ENCODE assay signal across 1 cellular context in genomic region chr19:18280247-18281081, GRCh38.
A peak's percentile ranks its signal among the peaks of the same experiment; 100 is the strongest.
TF ChIP-seq lines count a peak whose summit lies in the region.

No MANE protein-coding gene starts in this region.

TF ChIP-seq in HepG2, 621 proteins besides CTCF, POLR2A, EP300 and RAD21 (continued from another document and continues in another):
- TF ChIP-seq ZBTB40 (IDR thresholded peaks at IDR 0.05) (no peak), ZBTB40 (CRISPR knock-in tag; IDR thresholded peaks at IDR 0.05) (no peak), ZNF740 (CRISPR knock-in tag; IDR thresholded peaks at IDR 0.05) (peak; percentile 66; the same call in 1 of the 2 replicates), CHCHD3 (CRISPR knock-in tag; IDR thresholded peaks at IDR 0.05) (no peak), ZNF598 (CRISPR knock-in tag; IDR thresholded peaks at IDR 0.05; ENCODE audit: borderline replicate concordance) (no peak), ZNF12 (CRISPR knock-in tag; IDR thresholded peaks at IDR 0.05) (no peak), ZNF253 (CRISPR knock-in tag; IDR thresholded peaks at IDR 0.05; ENCODE audit: borderline replicate concordance) (no peak), RERE (CRISPR knock-in tag; IDR thresholded peaks at IDR 0.05; ENCODE audit: low read depth) (no peak), USF2 (IDR thresholded peaks at IDR 0.05; ENCODE audit: low read depth, low read length) (no peak), USF2 (CRISPR knock-in tag; IDR thresholded peaks at IDR 0.05; ENCODE audit: borderline replicate concordance) (no peak), BORCS8-MEF2B (CRISPR knock-in tag; IDR thresholded peaks at IDR 0.05) (peak; percentile 66; the same call in 1 of the 2 replicates), ZNF746 (CRISPR knock-in tag; IDR thresholded peaks at IDR 0.05) (no peak), GABPB1 (CRISPR knock-in tag; IDR thresholded peaks at IDR 0.05) (peak; percentile 57; the same call in 1 of the 2 replicates), ETV5 (CRISPR knock-in tag; IDR thresholded peaks at IDR 0.05; ENCODE audit: borderline replicate concordance) (peak; percentile 38), MEIS2 (CRISPR knock-in tag; IDR thresholded peaks at IDR 0.05) (peak; percentile 27; the same call in 1 of the 2 replicates), MTF2 (CRISPR knock-in tag; IDR thresholded peaks at IDR 0.05; ENCODE audit: borderline replicate concordance) (no peak), MIXL1 (CRISPR knock-in tag; IDR thresholded peaks at IDR 0.05) (0 out of 2 replicates have a peak, but pooled peaks have one; percentile 22), CHD4 (IDR thresholded peaks at IDR 0.05; ENCODE audit: borderline replicate concordance, low read length) (no peak), TFDP1 (CRISPR knock-in tag; IDR thresholded peaks at IDR 0.05; ENCODE audit: borderline replicate concordance) (peak; percentile 42; the same call in 1 of the 2 replicates), ZNF430 (CRISPR knock-in tag; IDR thresholded peaks at IDR 0.05) (peak; percentile 56; the same call in 1 of the 2 replicates), STAT5B (CRISPR knock-in tag; IDR thresholded peaks at IDR 0.05) (no peak), SMARCC2 (IDR thresholded peaks at IDR 0.05) (no peak), ZNF329 (CRISPR knock-in tag; IDR thresholded peaks at IDR 0.05; ENCODE audit: low read depth) (no peak; the same call in 1 of the 2 replicates), ATF1 (CRISPR knock-in tag; IDR thresholded peaks at IDR 0.05) (no peak), KLF11 (CRISPR knock-in tag; IDR thresholded peaks at IDR 0.05) (peak; percentile 54; the same call in 1 of the 2 replicates), NFATC3 (CRISPR knock-in tag; IDR thresholded peaks at IDR 0.05) (no peak), ZNF331 (CRISPR knock-in tag; IDR thresholded peaks at IDR 0.05) (0 out of 2 replicates have a peak, but pooled peaks have one; percentile 8), ZGPAT (CRISPR knock-in tag; IDR thresholded peaks at IDR 0.05) (peak; percentile 67; the same call in 1 of the 2 replicates), SSRP1 (CRISPR knock-in tag; IDR thresholded peaks at IDR 0.05) (no peak), ZNF670 (CRISPR knock-in tag; IDR thresholded peaks at IDR 0.05; ENCODE audit: borderline replicate concordance) (no peak)
- TF ChIP-seq, protein P1, sequence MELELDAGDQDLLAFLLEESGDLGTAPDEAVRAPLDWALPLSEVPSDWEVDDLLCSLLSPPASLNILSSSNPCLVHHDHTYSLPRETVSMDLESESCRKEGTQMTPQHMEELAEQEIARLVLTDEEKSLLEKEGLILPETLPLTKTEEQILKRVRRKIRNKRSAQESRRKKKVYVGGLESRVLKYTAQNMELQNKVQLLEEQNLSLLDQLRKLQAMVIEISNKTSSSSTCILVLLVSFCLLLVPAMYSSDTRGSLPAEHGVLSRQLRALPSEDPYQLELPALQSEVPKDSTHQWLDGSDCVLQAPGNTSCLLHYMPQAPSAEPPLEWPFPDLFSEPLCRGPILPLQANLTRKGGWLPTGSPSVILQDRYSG (CRISPR knock-in tag; IDR thresholded peaks at IDR 0.05): peak; percentile 74; the same call in 1 of the 2 replicates
- TF ChIP-seq, protein P2, sequence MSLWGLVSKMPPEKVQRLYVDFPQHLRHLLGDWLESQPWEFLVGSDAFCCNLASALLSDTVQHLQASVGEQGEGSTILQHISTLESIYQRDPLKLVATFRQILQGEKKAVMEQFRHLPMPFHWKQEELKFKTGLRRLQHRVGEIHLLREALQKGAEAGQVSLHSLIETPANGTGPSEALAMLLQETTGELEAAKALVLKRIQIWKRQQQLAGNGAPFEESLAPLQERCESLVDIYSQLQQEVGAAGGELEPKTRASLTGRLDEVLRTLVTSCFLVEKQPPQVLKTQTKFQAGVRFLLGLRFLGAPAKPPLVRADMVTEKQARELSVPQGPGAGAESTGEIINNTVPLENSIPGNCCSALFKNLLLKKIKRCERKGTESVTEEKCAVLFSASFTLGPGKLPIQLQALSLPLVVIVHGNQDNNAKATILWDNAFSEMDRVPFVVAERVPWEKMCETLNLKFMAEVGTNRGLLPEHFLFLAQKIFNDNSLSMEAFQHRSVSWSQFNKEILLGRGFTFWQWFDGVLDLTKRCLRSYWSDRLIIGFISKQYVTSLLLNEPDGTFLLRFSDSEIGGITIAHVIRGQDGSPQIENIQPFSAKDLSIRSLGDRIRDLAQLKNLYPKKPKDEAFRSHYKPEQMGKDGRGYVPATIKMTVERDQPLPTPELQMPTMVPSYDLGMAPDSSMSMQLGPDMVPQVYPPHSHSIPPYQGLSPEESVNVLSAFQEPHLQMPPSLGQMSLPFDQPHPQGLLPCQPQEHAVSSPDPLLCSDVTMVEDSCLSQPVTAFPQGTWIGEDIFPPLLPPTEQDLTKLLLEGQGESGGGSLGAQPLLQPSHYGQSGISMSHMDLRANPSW (CRISPR knock-in tag; IDR thresholded peaks at IDR 0.05; ENCODE audit: borderline replicate concordance): no peak
